19 cellular contexts compared by ENCODE assay signal in the genomic region with DNA sequence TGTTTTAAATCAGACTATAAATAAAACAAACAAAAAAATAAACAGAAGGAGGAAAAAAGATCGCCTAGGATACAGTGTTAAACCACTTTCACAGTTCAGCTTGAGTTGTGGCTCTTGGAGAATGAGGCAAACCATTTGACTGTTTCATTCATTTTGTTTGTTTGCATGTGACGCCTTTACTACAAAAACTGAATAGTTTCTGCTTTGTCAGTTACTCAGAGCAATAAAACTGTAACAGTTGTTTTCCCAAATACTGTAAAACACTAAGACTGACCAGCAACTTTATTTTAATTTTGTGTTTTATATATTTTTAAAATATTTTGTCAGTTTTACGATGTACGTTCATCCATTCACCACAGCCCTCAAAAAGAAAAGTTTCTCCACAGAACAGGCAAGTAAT.
"Had no signal": no experiment of that assay in that cellular context is flagged by ENCODE, and none has a peak within 500 bp of the region (broad histone marks: within the 10 kb centered on the region; RNA-seq: fewer than 3 reads in every experiment).

No MANE protein-coding gene starts in this region.

- DNase-seq: KBM-7, MV-4-11, NCI-H1092, NCI-H1105 treated with DMSO at 0.1 percent for 48 hours, NCI-H1417 treated with DMSO at 0.1 percent for 48 hours, NCI-H146, NCI-H1694 treated with DMSO at 0.1 percent for 48 hours, NCI-H1930, NCI-H2081, NCI-H2107, NCI-H2227 treated with DMSO at 0.1 percent for 48 hours, NCI-H524, NCI-H526 treated with DMSO at 0.1 percent for 48 hours, NCI-H748 treated with DMSO at 0.1 percent for 48 hours, SHP77, SK-N-SH, SW 1271 had no signal

- H3K9ac ChIP-seq: SK-N-SH had no signal

- H3K4me2 ChIP-seq: SK-N-SH had no signal

- ATAC-seq: Panc1 had no signal

- H3K27ac ChIP-seq: RWPE1 had no signal

- H3K9me3 ChIP-seq: SK-N-SH had no signal
